ENCODE assay signal across 8 cellular contexts in genomic region chr16:57775661-57776469, GRCh38. TPM values are rescaled to one million over a fixed set of nuclear protein-coding genes. Genes with fewer than 3 reads are reported as not detected.
DNase-seq lines count a peak whose midpoint lies in the region; ATAC-seq and TF ChIP-seq lines count a peak whose summit lies in the region.
"Had no signal": no experiment of that assay in that cellular context is flagged by ENCODE, and none has a peak within 500 bp of the region (broad histone marks: within the 10 kb centered on the region; RNA-seq: fewer than 3 reads in every experiment).

No MANE protein-coding gene starts in this region.

- peak; percentile 95 for ATAC-seq in GM23338
- no peak for ATAC-seq in foreskin keratinocyte
- peak; percentile 75 for ATAC-seq in sciatic nerve
- ATAC-seq in GM19395 (IDR thresholded peaks at IDR 0.05; ENCODE audit: unreplicated experiment): no peak
- no peak for ATAC-seq in HG03442 (IDR thresholded peaks at IDR 0.05; ENCODE audit: unreplicated experiment)

- intact Hi-C loops in sciatic nerve (cut with DNase I): no loop called here
- intact Hi-C loops in activated T-helper 2 cell treated with anti-CD3 and anti-CD28 coated beads, Interferon-gamma antibody, Interleukin-2, Interleukin-4, amounts not matched to agents 10 μg/mL and 5 μg/mL and 100 μg/mL, durations not matched to agents 14 hours and 24 hours and 36 hours (cut with micrococcal nuclease): no loop called here

- peaks cover 17% of the 10 kb centered on the region for H3K4me1 ChIP-seq in GM23338 (ENCODE audit: insufficient read depth)
- H3K4me1 ChIP-seq in foreskin keratinocyte: no peaks in the 10 kb centered on the region

- H3K79me2 ChIP-seq in GM23338 (replicated peaks; ENCODE audit: insufficient read depth): no peaks in the 10 kb centered on the region

- H3K9me3 Mint-ChIP-seq in GM23338: no peaks in the 10 kb centered on the region
- H3K9me3 Mint-ChIP-seq in activated T-helper 2 cell treated with anti-CD3 and anti-CD28 coated beads, Interferon-gamma antibody, Interleukin-2, Interleukin-4, amounts not matched to agents 10 μg/mL and 5 μg/mL and 100 μg/mL, durations not matched to agents 14 hours and 24 hours and 36 hours: no peaks in the 10 kb centered on the region

- no peaks in the 10 kb centered on the region for H3K36me3 ChIP-seq in GM23338 (ENCODE audit: insufficient read depth)

- peak overlapping the region; percentile 40 for H3K4me3 Mint-ChIP-seq in GM23338
- H3K4me3 Mint-ChIP-seq in activated T-helper 2 cell treated with anti-CD3 and anti-CD28 coated beads, Interferon-gamma antibody, Interleukin-2, Interleukin-4, amounts not matched to agents 10 μg/mL and 5 μg/mL and 100 μg/mL, durations not matched to agents 14 hours and 24 hours and 36 hours (ENCODE audit: low read depth): no peak overlapping the region

- H3K27me3 ChIP-seq in GM23338 (ENCODE audit: insufficient read depth) (no peaks in the 10 kb centered on the region), foreskin keratinocyte (no peaks in the 10 kb centered on the region)

- H3K4me1 Mint-ChIP-seq in GM23338: peaks cover 31% of the 10 kb centered on the region
- H3K4me1 Mint-ChIP-seq in activated T-helper 2 cell treated with anti-CD3 and anti-CD28 coated beads, Interferon-gamma antibody, Interleukin-2, Interleukin-4, amounts not matched to agents 10 μg/mL and 5 μg/mL and 100 μg/mL, durations not matched to agents 14 hours and 24 hours and 36 hours (ENCODE audit: low read depth): no peaks in the 10 kb centered on the region

- H3K9me2 ChIP-seq in GM23338 (ENCODE audit: insufficient read depth): no peaks in the 10 kb centered on the region

- TF ChIP-seq CTCF in GM23338 (conservative IDR thresholded peaks at IDR 0.05; ENCODE audit: low read depth in 2 of 2) (peak; percentile 67 to 80), foreskin keratinocyte (conservative IDR thresholded peaks at IDR 0.05) (peak; percentile 26)

- H3K27me3 Mint-ChIP-seq in GM23338 (ENCODE audit: insufficient read depth, low read depth, poor library complexity): peaks cover 16% of the 10 kb centered on the region
- H3K27me3 Mint-ChIP-seq in activated T-helper 2 cell treated with anti-CD3 and anti-CD28 coated beads, Interferon-gamma antibody, Interleukin-2, Interleukin-4, amounts not matched to agents 10 μg/mL and 5 μg/mL and 100 μg/mL, durations not matched to agents 14 hours and 24 hours and 36 hours (ENCODE audit: low read depth): no peaks in the 10 kb centered on the region

- peak overlapping the region; percentile 69 for H3K4me2 ChIP-seq in GM23338

- peak; percentile 97 for DNase-seq in GM23338 (ENCODE audit: low spot score)
- DNase-seq in NCI-H748 treated with DMSO at 0.1 percent for 48 hours (lab: John Stamatoyannopoulos, UW): peak; percentile 36
- no peak for DNase-seq in foreskin keratinocyte
- DNase-seq in sciatic nerve (ENCODE audit: low spot score): no peak
- DNase-seq in activated T-helper 2 cell treated with anti-CD3 and anti-CD28 coated beads, Interferon-gamma antibody, Interleukin-2, Interleukin-4, amounts not matched to agents 10 μg/mL and 5 μg/mL and 100 μg/mL, durations not matched to agents 14 hours and 24 hours and 36 hours (ENCODE audit: low spot score): no peak
- DNase-seq: T-helper 9 cell had no signal

- no peak overlapping the region for H2AFZ ChIP-seq in GM23338

- no peak overlapping the region for H3K27ac Mint-ChIP-seq in GM23338
- H3K27ac Mint-ChIP-seq in activated T-helper 2 cell treated with anti-CD3 and anti-CD28 coated beads, Interferon-gamma antibody, Interleukin-2, Interleukin-4, amounts not matched to agents 10 μg/mL and 5 μg/mL and 100 μg/mL, durations not matched to agents 14 hours and 24 hours and 36 hours: no peak overlapping the region

- H3K36me3 Mint-ChIP-seq in GM23338 (ENCODE audit: low read depth): no peaks in the 10 kb centered on the region
- H3K36me3 Mint-ChIP-seq in activated T-helper 2 cell treated with anti-CD3 and anti-CD28 coated beads, Interferon-gamma antibody, Interleukin-2, Interleukin-4, amounts not matched to agents 10 μg/mL and 5 μg/mL and 100 μg/mL, durations not matched to agents 14 hours and 24 hours and 36 hours (ENCODE audit: low read depth): no peaks in the 10 kb centered on the region

- H3F3A ChIP-seq in GM23338 (replicated peaks; ENCODE audit: low read depth): peaks cover 7% of the 10 kb centered on the region

- H3K27ac ChIP-seq in GM23338 (ENCODE audit: low read depth): no peak overlapping the region; the same call in 1 of the 2 replicates
- H3K27ac ChIP-seq in foreskin keratinocyte: no peak overlapping the region

- H3K4me3 ChIP-seq in GM23338: peak overlapping the region; percentile 36

- H4K20me1 ChIP-seq in GM23338 (replicated peaks; ENCODE audit: insufficient read depth): no peaks in the 10 kb centered on the region; the same call in 1 of the 2 replicates

TF ChIP-seq in GM23338, 12 proteins besides CTCF, POLR2A, EP300 and RAD21 (continues in another document):
- TF ChIP-seq ZNF462 (CRISPR knock-in tag; IDR thresholded peaks at IDR 0.05): peak; percentile 71; the same call in 1 of the 2 replicates

RNA-seq across cellular contexts. Expression of gene KIFC3, which starts 26.4 kb away (rescaled TPM):
- total RNA-seq in GM23338 (2014; rRNA removed; shearing (Covaris generic)): 11.5 and 12.5 TPM in 2 replicates
- 4.4 and 6.6 TPM in 2 replicates for polyA plus RNA-seq in GM23338 (2016; fragmentation: Nextera tagmentation; extraction: Ambion mirVana)
- 67.8 and 68.5 TPM in 2 replicates for total RNA-seq in foreskin keratinocyte
- polyA plus RNA-seq in foreskin keratinocyte: 47.0 and 48.3 TPM in 2 replicates
- total RNA-seq in sciatic nerve: 94.3 TPM
- total RNA-seq in activated T-helper 2 cell treated with anti-CD3 and anti-CD28 coated beads, Interferon-gamma antibody, Interleukin-2, Interleukin-4, amounts not matched to agents 10 μg/mL and 5 μg/mL and 100 μg/mL, durations not matched to agents 14 hours and 24 hours and 36 hours: 0.16 and 0.52 TPM in 2 replicates

RNA-seq across cellular contexts. Expression of gene KATNB1, which starts 40.3 kb away (rescaled TPM):
- total RNA-seq in GM23338 (2014; rRNA removed; shearing (Covaris generic)): 65.9 and 68.6 TPM in 2 replicates
- 28.3 and 31.4 TPM in 2 replicates for polyA plus RNA-seq in GM23338 (2016; fragmentation: Nextera tagmentation; extraction: Ambion mirVana)
- 37.9 and 39.0 TPM in 2 replicates for total RNA-seq in foreskin keratinocyte
- 34.4 and 35.4 TPM in 2 replicates for polyA plus RNA-seq in foreskin keratinocyte
- 14.7 TPM for total RNA-seq in sciatic nerve
- total RNA-seq in activated T-helper 2 cell treated with anti-CD3 and anti-CD28 coated beads, Interferon-gamma antibody, Interleukin-2, Interleukin-4, amounts not matched to agents 10 μg/mL and 5 μg/mL and 100 μg/mL, durations not matched to agents 14 hours and 24 hours and 36 hours: 34.1 and 35.4 TPM in 2 replicates

Comparison
In these comparisons a context has a peak if more than half of its experiments do, and no peak if none do; other contexts are left out.
1. ATAC-seq: peak in GM23338 (single experiment) and sciatic nerve (single experiment); none in foreskin keratinocyte (single experiment), GM19395 (single experiment) and HG03442 (single experiment).
2. DNase-seq: peak in GM23338 (single experiment) and NCI-H748 treated with DMSO at 0.1 percent for 48 hours (single experiment); none in foreskin keratinocyte (0 of 2), sciatic nerve (single experiment) and activated T-helper 2 cell treated with anti-CD3 and anti-CD28 coated beads, Interferon-gamma antibody, Interleukin-2, Interleukin-4, amounts not matched to agents 10 μg/mL and 5 μg/mL and 100 μg/mL, durations not matched to agents 14 hours and 24 hours and 36 hours (single experiment).